In genomic region chr12:72729451-72730010, GRCh38 we compare ENCODE assay signal across 7 cellular contexts.
"Had no signal": no experiment of that assay in that cellular context is flagged by ENCODE, and none has a peak within 500 bp of the region (broad histone marks: within the 10 kb centered on the region; RNA-seq: fewer than 3 reads in every experiment).

No MANE protein-coding gene starts in this region.

- DNase-seq: GM23248, GOT3, H7, H9, HCEC 1CT, HFFc6 had no signal

- H3K4me3 ChIP-seq: GM23248, GM23338 had no signal
